21 cellular contexts compared by ENCODE assay signal in genomic region chr7:101634196-101634717, GRCh38. TPM values are rescaled to one million over a fixed set of nuclear protein-coding genes. Genes with fewer than 3 reads are reported as not detected.
A peak's percentile ranks its signal among the peaks of the same experiment; 100 is the strongest.
DNase-seq lines count a peak whose midpoint lies in the region; ATAC-seq and TF ChIP-seq lines count a peak whose summit lies in the region.
"Had no signal": no experiment of that assay in that cellular context is flagged by ENCODE, and none has a peak within 500 bp of the region (broad histone marks: within the 10 kb centered on the region; RNA-seq: fewer than 3 reads in every experiment).

No MANE protein-coding gene starts in this region.

- ATAC-seq in SK-N-SH treated with all-trans-retinoic acid at 6 μM for 48 hours = no peak
- ATAC-seq in activated CD4-positive, CD25-positive, alpha-beta regulatory T cell treated with anti-CD3 and anti-CD28 coated beads, Interleukin-2, amount 50 U/mL, for 24 hours = no peak
- ATAC-seq: HCT116, Panc1 had no signal

- H3K36me3 ChIP-seq in skeletal muscle tissue (ENCODE audit: control insufficient read depth in 3 of 3, insufficient read depth in 3 of 3, low read length in 3 of 3) = no peaks in the 10 kb centered on the region

- peaks cover 18 to 50% (median 48%) of the 10 kb centered on the region in 3 donors for H3K4me1 ChIP-seq in skeletal muscle tissue (ENCODE audit: control insufficient read depth in 3 of 3, insufficient read depth in 3 of 3, low read length in 3 of 3)

- POLR2A ChIA-PET in RWPE1 (lab: Yijun Ruan, JAX; ENCODE audit: low non-redundant PET) = no interaction called here

- CTCF ChIA-PET in RWPE1 (lab: Yijun Ruan, JAX) = no interaction called here

- no peak for TF ChIP-seq CTCF in RWPE1 (conservative IDR thresholded peaks at IDR 0.05; ENCODE audit: low read depth)

- DNase-seq in GM03348 (ENCODE audit: low spot score) (peak; percentile 1), RWPE1 (ENCODE audit: low spot score) (no peak), islet precursor cell (peak; percentile 94)
- no peak for DNase-seq in activated CD8-positive, alpha-beta memory T cell treated with anti-CD3 and anti-CD28 coated beads, Interleukin-2, amount 50 U/mL, for 48 hours
- DNase-seq: ACHN, AML-193, COR-L47, IMR-90, Karpas-422, NCI-H1105 treated with DMSO at 0.1 percent for 48 hours, NCI-H1694 treated with DMSO at 0.1 percent for 48 hours, NCI-H2107, NCI-H2227 treated with DMSO at 0.1 percent for 48 hours, NCI-H524 treated with DMSO at 0.1 percent for 48 hours, Right ventricle myocardium superior had no signal

- H3K27ac ChIP-seq in RWPE1 = peak overlapping the region; percentile 24
- peak overlapping the region; percentile 68 for H3K27ac ChIP-seq in skeletal muscle tissue (ENCODE audit: low read depth, low read length)

- H3K9ac ChIP-seq in skeletal muscle tissue (ENCODE audit: low read depth in 1 of 3, low read length in 3 of 3) = peak overlapping the region in 2 of 3 donors; percentile 44 to 69
- H3K9ac ChIP-seq: SK-N-SH had no signal

- H3K9me3 ChIP-seq in skeletal muscle tissue (ENCODE audit: control insufficient read depth in 3 of 3, low read length in 3 of 3) = no peaks in the 10 kb centered on the region
- H3K9me3 ChIP-seq: SK-N-SH had no signal

- no peak overlapping the region for H3K4me3 ChIP-seq in skeletal muscle tissue (ENCODE audit: low read length in 3 of 3)

- no peaks in the 10 kb centered on the region for H3K27me3 ChIP-seq in skeletal muscle tissue (ENCODE audit: control insufficient read depth in 3 of 3, insufficient read depth in 3 of 3, low read length in 3 of 3)

TF ChIP-seq in SK-N-SH treated with all-trans-retinoic acid at 6 μM for 48 hours, 23 proteins besides CTCF, POLR2A, EP300 and RAD21:
- TF ChIP-seq ISL1 (CRISPR knock-in tag; IDR thresholded peaks at IDR 0.05) = no peak
- TF ChIP-seq ZNF70 (CRISPR knock-in tag; IDR thresholded peaks at IDR 0.05) = no peak
- no peak for TF ChIP-seq TOX (CRISPR knock-in tag; IDR thresholded peaks at IDR 0.05; ENCODE audit: borderline replicate concordance)
- TF ChIP-seq BACH2 (CRISPR knock-in tag; IDR thresholded peaks at IDR 0.05; ENCODE audit: borderline replicate concordance) = no peak
- no peak for TF ChIP-seq POU6F1 (CRISPR knock-in tag; IDR thresholded peaks at IDR 0.05; ENCODE audit: borderline replicate concordance, low read depth)
- TF ChIP-seq ZNF8 (CRISPR knock-in tag; IDR thresholded peaks at IDR 0.05) = no peak
- no peak for TF ChIP-seq ZFP30 (CRISPR knock-in tag; IDR thresholded peaks at IDR 0.05)

RNA-seq across cellular contexts. Expression of gene MYL10, which starts 5.2 kb away (rescaled TPM):
- 8.4 TPM for total RNA-seq in skeletal muscle tissue
- total RNA-seq: IMR-90, Right ventricle myocardium superior had no signal

Comparison
In these comparisons a context has a peak if more than half of its experiments do, and no peak if none do; other contexts are left out.
1. DNase-seq: peak in GM03348 (single experiment) and islet precursor cell (single experiment); none in RWPE1 (single experiment) and activated CD8-positive, alpha-beta memory T cell treated with anti-CD3 and anti-CD28 coated beads, Interleukin-2, amount 50 U/mL, for 48 hours (single experiment).